In the genomic region with DNA sequence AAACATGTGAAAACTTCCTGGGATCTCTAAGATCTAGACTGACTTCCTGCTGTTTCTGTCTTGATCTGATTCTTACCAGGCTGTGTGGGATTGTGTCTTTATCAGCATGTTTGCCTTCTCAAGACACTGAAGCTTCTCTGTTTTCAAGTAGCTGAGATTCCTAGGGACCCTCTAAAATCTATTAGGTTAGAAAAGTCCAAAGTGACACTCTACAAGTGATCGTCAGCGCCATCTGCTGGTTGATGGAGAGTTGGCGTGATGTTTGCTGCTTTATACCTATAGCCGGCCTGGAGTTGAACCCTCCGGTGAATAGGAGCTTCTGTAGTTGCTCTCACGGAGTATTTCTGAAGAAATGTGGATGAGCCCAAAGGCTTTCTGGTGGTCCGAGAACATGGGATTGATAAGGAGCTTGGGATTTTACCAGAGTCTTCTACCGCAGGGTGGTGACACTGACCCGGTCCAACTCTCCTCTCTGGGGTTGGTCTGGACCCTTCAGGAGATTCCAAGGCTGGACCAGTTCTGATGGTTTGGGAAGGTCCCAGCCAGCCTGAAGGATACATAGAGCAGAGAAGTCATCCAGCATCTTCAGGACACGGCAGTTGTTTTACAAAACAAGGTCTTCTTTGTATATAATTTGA, we compare ENCODE assay signal across 8 cellular contexts.
DNase-seq lines count a peak whose midpoint lies in the region; ATAC-seq lines count a peak whose summit lies in the region.

No MANE protein-coding gene starts in this region.

- intact Hi-C loops in CD4-positive, alpha-beta memory T cell (cut with micrococcal nuclease), result loop anchor here (1.0 to 5.0 kb wide), 10 partner anchors 44 to 420 kb away; a partner anchor contains a TSS

- POLR2A ChIA-PET in CD4-positive, alpha-beta memory T cell (lab: Charles Lee; ENCODE audit: partially characterized antibody), result interaction anchor here (0.6 to 1.7 kb wide), 9 partner anchors 10 to 191 kb away, joined by 3 to 8 read pairs (median 3); a partner anchor contains a TSS

- H3K9me3 Mint-ChIP-seq in CD4-positive, alpha-beta memory T cell, result peaks cover 0 to 2% (median 0%) of the 10 kb centered on the region in 8 donors

- H3K27ac Mint-ChIP-seq in CD4-positive, alpha-beta memory T cell, result peak overlapping the region in 5 of 7 donors; percentile 19 to 69 (median 26)

- H3K4me1 ChIP-seq in CD4-positive, alpha-beta memory T cell (ENCODE audit: insufficient read depth, low read length), result peaks cover 21% of the 10 kb centered on the region
- H3K4me1 ChIP-seq in HAP-1, result no peaks in the 10 kb centered on the region

- peak overlapping the region in 3 of 8 donors; percentile 21 to 41 (median 37) for H3K4me3 Mint-ChIP-seq in CD4-positive, alpha-beta memory T cell

- H3K4me1 Mint-ChIP-seq in CD4-positive, alpha-beta memory T cell, result peaks cover 23 to 29% (median 24%) of the 10 kb centered on the region in 4 donors

- no peaks in the 10 kb centered on the region for H3K27me3 Mint-ChIP-seq in CD4-positive, alpha-beta memory T cell

- H3K27ac ChIP-seq in CD4-positive, alpha-beta memory T cell (ENCODE audit: low read depth, low read length), result no peak overlapping the region

- in situ Hi-C loops in HAP-1 (cut with MboI; ENCODE audit: low sequenced_read_pairs), result no loop called here

- no peak for ATAC-seq in HG03520 (IDR thresholded peaks at IDR 0.05; ENCODE audit: unreplicated experiment)

- H3K27me3 ChIP-seq in CD4-positive, alpha-beta memory T cell (ENCODE audit: insufficient read depth, low read length), result no peaks in the 10 kb centered on the region
- H3K27me3 ChIP-seq in HAP-1 (ENCODE audit: low read depth), result peaks cover 6% of the 10 kb centered on the region

- no peak overlapping the region for H3K4me3 ChIP-seq in CD4-positive, alpha-beta memory T cell (ENCODE audit: low read length in 2 of 2)
- no peak overlapping the region for H3K4me3 ChIP-seq in HAP-1

- H3K9me3 ChIP-seq in CD4-positive, alpha-beta memory T cell (ENCODE audit: control insufficient read depth in 1 of 2, low read length in 2 of 2), result no peaks in the 10 kb centered on the region
- H3K9me3 ChIP-seq in HAP-1, result no peaks in the 10 kb centered on the region

- peak; percentile 60 to 76 (median 68) for DNase-seq in CD4-positive, alpha-beta memory T cell
- peak; percentile 50 to 89 for DNase-seq in HAP-1 (ENCODE audit: low spot score in 2 of 2)
- DNase-seq in NCI-H2107 treated with DMSO at 0.1 percent for 48 hours (lab: John Stamatoyannopoulos, UW; ENCODE audit: unreplicated experiment), result peak; percentile 29
- DNase-seq in activated CD4-positive, CD25-positive, alpha-beta regulatory T cell treated with anti-CD3 and anti-CD28 coated beads, Interleukin-2, amount 50 U/mL, for 72 hours, result peak; percentile 78
- peak; percentile 53 for DNase-seq in central memory CD4-positive, alpha-beta T cell
- peak; percentile 94 for DNase-seq in left kidney (ENCODE audit: low read depth, low spot score)
- DNase-seq in stimulated activated CD4-positive, alpha-beta T cell treated with anti-CD3 and anti-CD28 coated beads, Interleukin-4, amount 100 ng/mL, for 48 hours (ENCODE audit: low read depth in 2 of 2), result peak; percentile 66 to 75

- CTCF ChIA-PET in CD4-positive, alpha-beta memory T cell (lab: Charles Lee; ENCODE audit: partially characterized antibody), result interaction anchor here (0.6 to 3.5 kb wide), 56 partner anchors 10 to 420 kb away, joined by 3 to 46 read pairs (median 6); no protein-coding TSS in a partner anchor

- no peaks in the 10 kb centered on the region for H3K36me3 ChIP-seq in CD4-positive, alpha-beta memory T cell (ENCODE audit: insufficient read depth, low read length)
- no peaks in the 10 kb centered on the region for H3K36me3 ChIP-seq in HAP-1 (replicated peaks)

- no peaks in the 10 kb centered on the region for H3K36me3 Mint-ChIP-seq in CD4-positive, alpha-beta memory T cell

Comparison
In these comparisons a context has a peak if more than half of its experiments do, and no peak if none do; other contexts are left out.
1. DNase-seq: peak in every context shown above with its lines; median percentile 94 in left kidney; 78 in activated CD4-positive, CD25-positive, alpha-beta regulatory T cell treated with anti-CD3 and anti-CD28 coated beads, Interleukin-2, amount 50 U/mL, for 72 hours; 70 in stimulated activated CD4-positive, alpha-beta T cell treated with anti-CD3 and anti-CD28 coated beads, Interleukin-4, amount 100 ng/mL, for 48 hours; 70 in HAP-1; 68 in CD4-positive, alpha-beta memory T cell; 53 in central memory CD4-positive, alpha-beta T cell; 29 in NCI-H2107 treated with DMSO at 0.1 percent for 48 hours.